1 cellular context compared by ENCODE assay signal in genomic region chr3:57224856-57225255, GRCh38.
TF ChIP-seq lines count a peak whose summit lies in the region.

No MANE protein-coding gene starts in this region.

TF ChIP-seq in GM12878, 131 proteins besides CTCF, POLR2A, EP300 and RAD21:
- TF ChIP-seq PAX8 (IDR thresholded peaks at IDR 0.05) (no peak), E2F4 (IDR thresholded peaks at IDR 0.05; ENCODE audit: low read depth, low read length) (no peak)
